In the genomic region with DNA sequence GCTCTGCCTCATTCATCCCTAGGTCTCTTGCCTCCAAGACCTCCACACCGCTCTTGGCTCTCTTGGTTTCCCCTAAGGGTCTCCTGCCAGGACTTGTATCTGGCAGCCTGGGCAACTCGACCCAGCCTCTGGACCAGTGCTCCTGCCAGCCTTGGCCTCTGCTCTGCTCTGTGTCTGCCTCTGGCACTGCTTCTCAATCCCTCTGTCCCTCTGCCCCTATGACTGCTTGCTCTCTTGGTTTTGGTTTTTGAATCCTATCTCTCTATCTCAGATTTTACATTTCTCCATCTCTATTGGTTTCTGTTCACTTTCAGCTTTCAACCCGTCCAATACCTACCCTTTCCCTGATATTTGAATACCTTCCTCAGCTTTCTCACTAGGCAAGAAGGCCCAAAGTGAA, we compare ENCODE assay signal across 9 cellular contexts. TPM values are rescaled to one million over a fixed set of nuclear protein-coding genes. Genes with fewer than 3 reads are reported as not detected.
DNase-seq lines count a peak whose midpoint lies in the region; ATAC-seq and TF ChIP-seq lines count a peak whose summit lies in the region.
"Had no signal": no experiment of that assay in that cellular context is flagged by ENCODE, and none has a peak within 500 bp of the region (broad histone marks: within the 10 kb centered on the region; RNA-seq: fewer than 3 reads in every experiment).

No MANE protein-coding gene starts in this region.

- ATAC-seq in DND-41 (ENCODE audit: insufficient read depth, low read depth) (peak; percentile 15), HG03095 (IDR thresholded peaks at IDR 0.05; ENCODE audit: unreplicated experiment) (no peak)

- H3K27me3 ChIP-seq in DND-41 (ENCODE audit: insufficient read depth, low read length, poor library complexity) = no peaks in the 10 kb centered on the region
- H3K27me3 ChIP-seq in esophagus (ENCODE audit: control insufficient read depth in 1 of 2, insufficient read depth in 2 of 2, low read length in 2 of 2) = no peaks in the 10 kb centered on the region

- H3K4me2 ChIP-seq in DND-41 (ENCODE audit: insufficient read depth, low read length) = peak overlapping the region; percentile 59

- H3K36me3 Mint-ChIP-seq in progenitor cell of endocrine pancreas (ENCODE audit: insufficient read depth) = peaks cover 3% of the 10 kb centered on the region

- intact Hi-C loops in posterior vena cava (cut with DNase I) = no loop called here

- POLR2A ChIA-PET in RWPE1 (lab: Yijun Ruan, JAX; ENCODE audit: low non-redundant PET) = no interaction called here

- H3K36me3 ChIP-seq in DND-41 (ENCODE audit: insufficient read depth, low read length) (peaks cover 34% of the 10 kb centered on the region), esophagus (ENCODE audit: control insufficient read depth in 2 of 2, insufficient read depth in 2 of 2, low read length in 1 of 2) (peaks cover 0 to 3% of the 10 kb centered on the region in 2 donors)

- 64 to 69% methylated on average over 3 of the region's 3 CpGs for WGBS in esophagus, 2 donors

- H3K9ac ChIP-seq in DND-41 (ENCODE audit: low read depth, low read length) = peak overlapping the region; percentile 39

- DNase-seq in DND-41 (no peak), RWPE1 (ENCODE audit: low spot score) (no peak), posterior vena cava (ENCODE audit: low spot score) (peak; percentile 51), NCI-H2107 (lab: John Stamatoyannopoulos, UW) (no peak), progenitor cell of endocrine pancreas (ENCODE audit: low spot score, unreplicated experiment) (no peak), NCI-H748 (lab: John Stamatoyannopoulos, UW; ENCODE audit: unreplicated experiment) (no peak)

- no peak for TF ChIP-seq CTCF in DND-41 (IDR thresholded peaks at IDR 0.05; ENCODE audit: borderline replicate concordance, extremely low read depth, low read length, poor library complexity, severe bottlenecking)
- no peak for TF ChIP-seq CTCF in RWPE1 (conservative IDR thresholded peaks at IDR 0.05; ENCODE audit: low read depth)
- no peak for TF ChIP-seq CTCF in progenitor cell of endocrine pancreas (IDR thresholded peaks at IDR 0.05; ENCODE audit: unreplicated experiment)

- H2AFZ ChIP-seq in DND-41 (ENCODE audit: low read depth, low read length) = no peak overlapping the region

- H3K4me1 Mint-ChIP-seq in progenitor cell of endocrine pancreas (ENCODE audit: low read depth) = peaks cover 26% of the 10 kb centered on the region

- no peak overlapping the region for H3K27ac Mint-ChIP-seq in progenitor cell of endocrine pancreas

- no peaks in the 10 kb centered on the region for H3K27me3 Mint-ChIP-seq in progenitor cell of endocrine pancreas

- H4K20me1 ChIP-seq in DND-41 (ENCODE audit: insufficient read depth, low read length) = no peaks in the 10 kb centered on the region

- H3K4me3 Mint-ChIP-seq in progenitor cell of endocrine pancreas (ENCODE audit: low read depth) = no peak overlapping the region

- H3K27ac ChIP-seq in DND-41 (ENCODE audit: low read length) (peak overlapping the region; percentile 90), RWPE1 (peak overlapping the region; percentile 89), esophagus (ENCODE audit: low read depth in 2 of 2, low read length in 1 of 2) (peak overlapping the region; percentile 52 to 81)

- H3K79me2 ChIP-seq in DND-41 (ENCODE audit: insufficient read depth, low read length) = peaks cover 63% of the 10 kb centered on the region

- peak overlapping the region in 1 of 2 experiments; percentile 42; a peak in 2 of 4 replicates for H3K4me3 ChIP-seq in DND-41 (ENCODE audit: low read depth in 1 of 2, low read length in 2 of 2)
- peak overlapping the region in 1 of 2 donors; percentile 26 for H3K4me3 ChIP-seq in esophagus (ENCODE audit: low read depth in 1 of 2, low read length in 2 of 2)

- H3K9me3 Mint-ChIP-seq in progenitor cell of endocrine pancreas (ENCODE audit: low read depth) = no peaks in the 10 kb centered on the region

- H3K9me3 ChIP-seq in DND-41 (ENCODE audit: insufficient read depth, low read length, severe bottlenecking) = no peaks in the 10 kb centered on the region
- no peaks in the 10 kb centered on the region for H3K9me3 ChIP-seq in esophagus (ENCODE audit: control insufficient read depth in 2 of 2, insufficient read depth in 1 of 2, low read depth in 1 of 2, low read length in 1 of 2)

- peaks cover 55% of the 10 kb centered on the region for H3K4me1 ChIP-seq in DND-41 (ENCODE audit: insufficient read depth, low read length)
- peaks cover 6 to 7% of the 10 kb centered on the region in 2 donors for H3K4me1 ChIP-seq in esophagus (ENCODE audit: control insufficient read depth in 2 of 2, insufficient read depth in 2 of 2, low read length in 1 of 2)

- CTCF ChIA-PET in RWPE1 (lab: Yijun Ruan, JAX) = interaction anchor here (0.6 to 2.2 kb wide), 5 partner anchors 9 to 27 kb away, joined by 3 to 15 read pairs (median 6); no protein-coding TSS in a partner anchor

RNA-seq across cellular contexts. Expression of gene ITGA5, which starts 6.3 kb away (rescaled TPM):
- 10 to 100 TPM; 20.0 to 42.8 TPM for polyA plus RNA-seq in esophagus
- total RNA-seq in posterior vena cava = 1,000 to 10,000 TPM in 1 of 2 donors, 100 to 1,000 TPM in 1; 833 to 1,151 TPM
- 32.2 and 37.8 TPM in 2 replicates for total RNA-seq in progenitor cell of endocrine pancreas

RNA-seq across cellular contexts. Expression of gene ZNF385A, which starts 28.3 kb away (rescaled TPM):
- polyA plus RNA-seq in esophagus = 10 to 100 TPM; 44.6 to 49.9 TPM
- total RNA-seq in posterior vena cava (10 to 100 TPM; 19.3 to 23.2 TPM), progenitor cell of endocrine pancreas (15.6 and 16.6 TPM in 2 replicates)

RNA-seq across cellular contexts. Expression of gene GPR84, which starts 48.5 kb away (rescaled TPM):
- under 1 TPM; 0.29 TPM for polyA plus RNA-seq in esophagus
- 1 to 10 TPM; 1.6 to 2.5 TPM for total RNA-seq in posterior vena cava
- not detected in 2 replicates for total RNA-seq in progenitor cell of endocrine pancreas
- total RNA-seq: fibroblast of villous mesenchyme had no signal

Comparison
In these comparisons a context has a peak if more than half of its experiments do, and no peak if none do; other contexts are left out.
1. RNA of gene ITGA5, which starts 6.3 kb away (total RNA-seq): 833 to 1,151 TPM in posterior vena cava; 32.2 to 37.8 TPM in progenitor cell of endocrine pancreas; every median in the first group is over 10 times any median in the second.
2. Peak in every context shown above with its lines, with median percentiles within 50 percentile points of each other: H3K27ac ChIP-seq.